ENCODE assay signal across 9 cellular contexts in genomic region chr1:20255666-20256065, GRCh38. TPM values are rescaled to one million over a fixed set of nuclear protein-coding genes. Genes with fewer than 3 reads are reported as not detected.
DNase-seq lines count a peak whose midpoint lies in the region; ATAC-seq and TF ChIP-seq lines count a peak whose summit lies in the region.
"Had no signal": no experiment of that assay in that cellular context is flagged by ENCODE, and none has a peak within 500 bp of the region (broad histone marks: within the 10 kb centered on the region; RNA-seq: fewer than 3 reads in every experiment).

No MANE protein-coding gene starts in this region.

- H3K18ac ChIP-seq in IMR-90 (ENCODE audit: low read depth, low read length): no peak overlapping the region

- CTCF ChIA-PET in IMR-90 (lab: Yijun Ruan, JAX): no interaction called here

- H3K4ac ChIP-seq in IMR-90 (ENCODE audit: low read depth, low read length): no peak overlapping the region

- peak; percentile 86 for ATAC-seq in IMR-90 (ENCODE audit: low read depth)
- ATAC-seq in GM21528 (IDR thresholded peaks at IDR 0.05; ENCODE audit: low FRiP score, unreplicated experiment): no peak
- no peak for ATAC-seq in activated T-cell treated with anti-CD3 and anti-CD28 coated beads, Interleukin-2, amount 50 U/mL, for 4 hours

- BruUV-seq in IMR-90 (replicated peaks; lab: Mats Ljungman, UMichigan): no TSS peak

- H3K9ac ChIP-seq in IMR-90 (ENCODE audit: low read depth, low read length): no peak overlapping the region

- H4K5ac ChIP-seq in IMR-90 (ENCODE audit: low read depth, low read length): no peak overlapping the region

- 83% methylated on average over 1 of the region's 7 CpGs; no CpG with 5 or more reads in 1 of the 2 experiments for WGBS in IMR-90 (ENCODE audit: extremely low coverage in 2 of 2, insufficient read length in 1 of 2), 2 experiments

- no peaks in the 10 kb centered on the region for H3K4me1 ChIP-seq in IMR-90 (ENCODE audit: control insufficient read depth, insufficient read depth, low read length)

- no peaks in the 10 kb centered on the region for H3K79me1 ChIP-seq in IMR-90 (ENCODE audit: low read depth in 1 of 2, low read length in 2 of 2)

- H3K9me3 Mint-ChIP-seq in activated T-cell treated with anti-CD3 and anti-CD28 coated beads, Interleukin-2, amount 50 U/mL, for 4 hours: no peaks in the 10 kb centered on the region

- dilution Hi-C loops in IMR-90 (cut with HindIII; ENCODE audit: low sequenced_read_pairs, unreplicated experiment): no loop called here

- H3K27ac ChIP-seq in IMR-90 (ENCODE audit: insufficient read depth, low read length): no peak overlapping the region
- H3K27ac ChIP-seq: epithelial cell of prostate had no signal

- DNase-seq in DMS153 (lab: John Stamatoyannopoulos, UW) (peak; percentile 76), IMR-90 (peak; percentile 78), UCSD-AML1 (lab: John Stamatoyannopoulos, UW; ENCODE audit: unreplicated experiment) (peak; percentile 18), lung microvascular endothelial cell (ENCODE audit: low read depth in 2 of 2) (peak; percentile 9 to 35), activated gamma-delta T cell treated with Interleukin-2 at 50 U/mL for 16 hours (no peak), mesenteric fat pad (ENCODE audit: low spot score) (no peak)
- DNase-seq in activated T-cell treated with anti-CD3 and anti-CD28 coated beads, Interleukin-2, amount 50 U/mL, for 4 hours: no peak

- H2AK5ac ChIP-seq in IMR-90 (ENCODE audit: low read depth, low read length): no peak overlapping the region

- no peaks in the 10 kb centered on the region for H3K9me1 ChIP-seq in IMR-90 (ENCODE audit: insufficient read depth, low read length)

- H3K36me3 ChIP-seq in IMR-90 (ENCODE audit: control insufficient read depth, insufficient read depth, low read length): no peaks in the 10 kb centered on the region

- H3K4me3 ChIP-seq in IMR-90 (ENCODE audit: insufficient read depth, low read depth, low read length): no peak overlapping the region

- no peak overlapping the region for H2BK5ac ChIP-seq in IMR-90 (ENCODE audit: low read depth, low read length, poor library complexity, severe bottlenecking)

- no peak for TF ChIP-seq CTCF in IMR-90 (conservative IDR thresholded peaks at IDR 0.05; ENCODE audit: low read depth, low read length)

- H2AFZ ChIP-seq in IMR-90 (replicated peaks; ENCODE audit: low read length, poor library complexity): no peak overlapping the region

- no peak overlapping the region for H2BK15ac ChIP-seq in IMR-90 (ENCODE audit: low read depth, low read length)

- no peak overlapping the region for H2BK120ac ChIP-seq in IMR-90 (ENCODE audit: low read depth, low read length)

- peaks cover 4% of the 10 kb centered on the region for H3K27me3 ChIP-seq in IMR-90 (ENCODE audit: control insufficient read depth, insufficient read depth, low read length)

- H3K4me2 ChIP-seq in IMR-90 (ENCODE audit: low read depth, low read length): peak overlapping the region; percentile 30; the same call in 1 of the 2 replicates

- H2AK9ac ChIP-seq in IMR-90 (replicated peaks; ENCODE audit: low read depth, low read length, poor library complexity): no peak overlapping the region

- H3K4me3 Mint-ChIP-seq in activated T-cell treated with anti-CD3 and anti-CD28 coated beads, Interleukin-2, amount 50 U/mL, for 4 hours: no peak overlapping the region

- H3K36me3 Mint-ChIP-seq in activated T-cell treated with anti-CD3 and anti-CD28 coated beads, Interleukin-2, amount 50 U/mL, for 4 hours (ENCODE audit: insufficient read depth): no peaks in the 10 kb centered on the region

- H3K27me3 Mint-ChIP-seq in activated T-cell treated with anti-CD3 and anti-CD28 coated beads, Interleukin-2, amount 50 U/mL, for 4 hours (ENCODE audit: low read depth): peaks cover 8% of the 10 kb centered on the region

- no peak overlapping the region for H2BK20ac ChIP-seq in IMR-90 (ENCODE audit: low read depth, low read length)

- no peak overlapping the region for H3K56ac ChIP-seq in IMR-90 (ENCODE audit: extremely low read depth, insufficient read depth, low read length)

- H3K9me3 ChIP-seq in IMR-90 (ENCODE audit: control insufficient read depth, insufficient read depth, low read length): no peaks in the 10 kb centered on the region

- in situ Hi-C loops in IMR-90 (cut with MboI; ENCODE audit: low sequenced_read_pairs): no loop called here

- H3K23ac ChIP-seq in IMR-90 (ENCODE audit: low read depth, low read length): no peak overlapping the region

- H3K14ac ChIP-seq in IMR-90 (replicated peaks; ENCODE audit: low read depth, low read length): no peak overlapping the region

- H3K4me1 Mint-ChIP-seq in activated T-cell treated with anti-CD3 and anti-CD28 coated beads, Interleukin-2, amount 50 U/mL, for 4 hours (ENCODE audit: low read depth): no peaks in the 10 kb centered on the region

- TF ChIP-seq POLR2A in IMR-90 (IDR thresholded peaks at IDR 0.05; ENCODE audit: low read depth, low read length): no peak

- intact Hi-C loops in IMR-90 (cut with micrococcal nuclease): no loop called here

- no peak overlapping the region for H4K91ac ChIP-seq in IMR-90 (ENCODE audit: insufficient read depth, low read depth, low read length)

- no peak overlapping the region for H4K8ac ChIP-seq in IMR-90 (ENCODE audit: low read depth in 2 of 2, low read length in 2 of 2)

- TF ChIP-seq RAD21 in IMR-90 (IDR thresholded peaks at IDR 0.05; ENCODE audit: low read length): no peak

- POLR2A ChIA-PET in IMR-90 (lab: Charles Lee; ENCODE audit: unreplicated experiment): no interaction called here

- no peaks in the 10 kb centered on the region for H4K20me1 ChIP-seq in IMR-90 (ENCODE audit: insufficient read depth, low read length)

TF ChIP-seq in IMR-90, 13 proteins besides CTCF, POLR2A, EP300 and RAD21:
- TF ChIP-seq FOS (IDR thresholded peaks at IDR 0.05; ENCODE audit: low read depth, low read length): peak; percentile 51; the same call in 1 of the 2 replicates
- no peak for TF ChIP-seq CHD1 (IDR thresholded peaks at IDR 0.05; ENCODE audit: low read depth, low read length)

RNA-seq across cellular contexts. Expression of gene VWA5B1, which starts 35.0 kb away (rescaled TPM):
- total RNA-seq in IMR-90 (2012; rRNA removed): not detected in 2 replicates
- polyA plus RNA-seq in IMR-90 (2012; rRNA removed): not detected in 2 replicates
- polyA plus RNA-seq in IMR-90 (2012; cell fraction: cytosol; rRNA removed): not detected in 2 replicates
- polyA plus RNA-seq in IMR-90 (2012; cell fraction: nucleus; rRNA removed; ENCODE audit: low replicate concordance): not detected in 2 replicates
- not detected in 2 replicates for total RNA-seq in lung microvascular endothelial cell
- total RNA-seq in activated T-cell treated with anti-CD3 and anti-CD28 coated beads, Interleukin-2, amount 50 U/mL, for 4 hours: not detected
- not detected for total RNA-seq in mesenteric fat pad

Comparison
In these comparisons a context has a peak if more than half of its experiments do, and no peak if none do; other contexts are left out.
1. DNase-seq: peak in DMS153 (single experiment), IMR-90 (single experiment), UCSD-AML1 (single experiment) and lung microvascular endothelial cell (2 of 2); none in activated gamma-delta T cell treated with Interleukin-2 at 50 U/mL for 16 hours (single experiment), activated T-cell treated with anti-CD3 and anti-CD28 coated beads, Interleukin-2, amount 50 U/mL, for 4 hours (single experiment) and mesenteric fat pad (single experiment).